In the genomic region with DNA sequence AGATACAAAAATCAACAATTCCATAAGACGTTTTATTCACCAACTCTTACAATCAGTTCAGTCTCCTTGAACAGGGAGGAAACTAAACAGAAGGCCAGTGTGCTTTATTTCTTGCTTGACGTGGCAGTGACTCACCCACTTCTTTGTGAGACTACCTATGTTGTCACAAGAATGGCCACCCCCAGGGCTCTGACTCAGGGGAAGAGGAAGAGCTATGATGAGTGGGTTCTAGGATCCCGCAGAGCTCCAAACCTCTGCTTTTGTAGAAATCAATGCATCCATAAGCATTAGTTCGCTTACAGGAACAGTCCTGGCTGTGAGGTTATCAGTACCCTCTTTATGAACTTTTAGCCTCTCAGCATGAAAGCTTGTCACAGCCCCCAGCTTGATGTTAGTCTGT, we compare ENCODE assay signal across 11 cellular contexts.
DNase-seq lines count a peak whose midpoint lies in the region; ATAC-seq and TF ChIP-seq lines count a peak whose summit lies in the region.
"Had no signal": no experiment of that assay in that cellular context is flagged by ENCODE, and none has a peak within 500 bp of the region (broad histone marks: within the 10 kb centered on the region; RNA-seq: fewer than 3 reads in every experiment).

No MANE protein-coding gene starts in this region.

- H3K9me3 Mint-ChIP-seq in activated T-cell treated with anti-CD3 and anti-CD28 coated beads, Interleukin-2, amount 50 U/mL, for 24 hours, result no peaks in the 10 kb centered on the region

- H3K4me1 Mint-ChIP-seq in activated T-cell treated with anti-CD3 and anti-CD28 coated beads, Interleukin-2, amount 50 U/mL, for 24 hours (ENCODE audit: low read depth), result peaks cover 1% of the 10 kb centered on the region

- no peaks in the 10 kb centered on the region for H3K36me3 Mint-ChIP-seq in activated T-cell treated with anti-CD3 and anti-CD28 coated beads, Interleukin-2, amount 50 U/mL, for 24 hours (ENCODE audit: low read depth)

- no peak for TF ChIP-seq POLR2A in thyroid gland (IDR thresholded peaks at IDR 0.05)

- 77 to 79% methylated on average over 4 of the region's 4 CpGs for WGBS in thyroid gland, 2 donors
- 72 to 73% methylated on average over 4 of the region's 4 CpGs for WGBS in aorta, 2 donors

- H3K9me3 ChIP-seq in thyroid gland (no peaks in the 10 kb centered on the region), aorta (ENCODE audit: control insufficient read depth, low read length) (peaks cover 1% of the 10 kb centered on the region)
- H3K9me3 ChIP-seq: heart right ventricle had no signal

- H3K27me3 ChIP-seq in thyroid gland (no peaks in the 10 kb centered on the region), aorta (ENCODE audit: control insufficient read depth in 1 of 2, insufficient read depth in 2 of 2, low read length in 1 of 2) (no peaks in the 10 kb centered on the region)
- H3K27me3 ChIP-seq: heart right ventricle had no signal

- peaks cover 0 to 7% of the 10 kb centered on the region in 2 donors for H3K36me3 ChIP-seq in thyroid gland
- H3K36me3 ChIP-seq in aorta (ENCODE audit: control insufficient read depth in 1 of 2, insufficient read depth in 2 of 2, low read length in 1 of 2), result no peaks in the 10 kb centered on the region

- ATAC-seq in HG02970 (IDR thresholded peaks at IDR 0.05; ENCODE audit: low FRiP score, unreplicated experiment) (no peak), aorta (ENCODE audit: low FRiP score) (no peak)
- ATAC-seq: heart right ventricle had no signal

- H3K27ac ChIP-seq in thyroid gland (no peak overlapping the region), aorta (ENCODE audit: low read depth in 1 of 2, low read length in 2 of 2) (no peak overlapping the region)
- H3K27ac ChIP-seq: VCaP had no signal

- no peak for TF ChIP-seq CTCF in fibroblast of villous mesenchyme (IDR thresholded peaks at IDR 0.05; ENCODE audit: insufficient read depth, low read depth, low read length)
- TF ChIP-seq CTCF in thyroid gland (IDR thresholded peaks at IDR 0.05), result no peak

- H3K4me3 ChIP-seq in fibroblast of villous mesenchyme (ENCODE audit: low read depth, low read length) (no peak overlapping the region), thyroid gland (replicated peaks in 1 of 3) (no peak overlapping the region), aorta (ENCODE audit: low read length in 2 of 2) (no peak overlapping the region)
- H3K4me3 ChIP-seq: heart right ventricle had no signal

- H3K27me3 Mint-ChIP-seq in activated T-cell treated with anti-CD3 and anti-CD28 coated beads, Interleukin-2, amount 50 U/mL, for 24 hours, result peaks cover 12% of the 10 kb centered on the region

- DNase-seq in activated T-cell treated with anti-CD3 and anti-CD28 coated beads for 48 hours (ENCODE audit: low read depth) (peak; percentile 18), RPMI7951 (ENCODE audit: low read depth) (peak; percentile 99), fibroblast of villous mesenchyme (ENCODE audit: low read depth) (peak; percentile 97), thyroid gland (no peak), aorta (no peak)
- DNase-seq in activated T-cell treated with anti-CD3 and anti-CD28 coated beads, Interleukin-2, amount 50 U/mL, for 24 hours, result no peak
- peak; percentile 4 to 11 for DNase-seq in stimulated activated CD4-positive, alpha-beta T cell treated with anti-CD3 and anti-CD28 coated beads, Interleukin-4, amount 100 ng/mL, for 48 hours (ENCODE audit: low read depth in 2 of 2)
- DNase-seq: DMS79, heart right ventricle had no signal

- no peak overlapping the region for H3K4me3 Mint-ChIP-seq in activated T-cell treated with anti-CD3 and anti-CD28 coated beads, Interleukin-2, amount 50 U/mL, for 24 hours

- H3K27ac Mint-ChIP-seq in activated T-cell treated with anti-CD3 and anti-CD28 coated beads, Interleukin-2, amount 50 U/mL, for 24 hours, result no peak overlapping the region

- H3K4me1 ChIP-seq in thyroid gland, result no peaks in the 10 kb centered on the region
- no peaks in the 10 kb centered on the region for H3K4me1 ChIP-seq in aorta (ENCODE audit: control insufficient read depth in 1 of 2, insufficient read depth in 2 of 2, low read length in 2 of 2)

- intact Hi-C loops in thyroid gland (cut with DNase I) (no loop called here), aorta (cut with DNase I) (no loop called here)

Comparison
In these comparisons a context has a peak if more than half of its experiments do, and no peak if none do; other contexts are left out.
1. DNase-seq: peak in activated T-cell treated with anti-CD3 and anti-CD28 coated beads for 48 hours (single experiment), RPMI7951 (single experiment), fibroblast of villous mesenchyme (single experiment) and stimulated activated CD4-positive, alpha-beta T cell treated with anti-CD3 and anti-CD28 coated beads, Interleukin-4, amount 100 ng/mL, for 48 hours (2 of 2); none in activated T-cell treated with anti-CD3 and anti-CD28 coated beads, Interleukin-2, amount 50 U/mL, for 24 hours (single experiment), thyroid gland (0 of 2) and aorta (0 of 2).